In genomic region chr18:25352629-25353005, GRCh38 we compare ENCODE assay signal across 9 cellular contexts. TPM values are rescaled to one million over a fixed set of nuclear protein-coding genes. Genes with fewer than 3 reads are reported as not detected.
DNase-seq lines count a peak whose midpoint lies in the region; ATAC-seq, FAIRE-seq and TF ChIP-seq lines count a peak whose summit lies in the region.
"Had no signal": no experiment of that assay in that cellular context is flagged by ENCODE, and none has a peak within 500 bp of the region (broad histone marks: within the 10 kb centered on the region; RNA-seq: fewer than 3 reads in every experiment).

No MANE protein-coding gene starts in this region.

- H3K4me3 ChIP-seq in DOHH2 (ENCODE audit: low read length) (peak overlapping the region; percentile 35), SJCRH30 (peak overlapping the region; percentile 58), hepatocyte (peak overlapping the region; percentile 4), skeletal muscle cell (ENCODE audit: low read depth, low read length) (peak overlapping the region; percentile 53), small intestine (ENCODE audit: low read depth in 1 of 2, low read length in 2 of 2) (no peak overlapping the region)

- no peaks in the 10 kb centered on the region for H3K9me2 ChIP-seq in DOHH2 (replicated peaks; ENCODE audit: control insufficient read depth, low read length)
- H3K9me2 ChIP-seq in hepatocyte (replicated peaks; ENCODE audit: insufficient read depth) = no peaks in the 10 kb centered on the region

- FAIRE-seq in small intestine (lab: Jason Lieb, UNC) = no peak

- H3K9me3 ChIP-seq in DOHH2 (ENCODE audit: control insufficient read depth, insufficient read depth, low read length) (no peaks in the 10 kb centered on the region), SJCRH30 (replicated peaks) (no peaks in the 10 kb centered on the region), hepatocyte (ENCODE audit: low read depth) (no peaks in the 10 kb centered on the region), small intestine (ENCODE audit: control insufficient read depth, low read depth) (no peaks in the 10 kb centered on the region)

- H3K36me3 ChIP-seq in DOHH2 (ENCODE audit: control insufficient read depth, low read length) = no peaks in the 10 kb centered on the region
- no peaks in the 10 kb centered on the region for H3K36me3 ChIP-seq in SJCRH30
- H3K36me3 ChIP-seq in hepatocyte (replicated peaks; ENCODE audit: insufficient read depth, low read depth) = no peaks in the 10 kb centered on the region
- no peaks in the 10 kb centered on the region for H3K36me3 ChIP-seq in small intestine (ENCODE audit: control insufficient read depth in 2 of 2, insufficient read depth in 2 of 2, low read length in 2 of 2)

- H3K79me2 ChIP-seq in DOHH2 (ENCODE audit: control insufficient read depth, low read length) (no peaks in the 10 kb centered on the region), hepatocyte (peaks cover 11% of the 10 kb centered on the region)

- no peak for TF ChIP-seq CTCF in DOHH2 (IDR thresholded peaks at IDR 0.05; ENCODE audit: low read depth, low read length, poor library complexity, severe bottlenecking)
- TF ChIP-seq CTCF in hepatocyte (IDR thresholded peaks at IDR 0.05; ENCODE audit: poor library complexity) = no peak

- H3K27me3 ChIP-seq in DOHH2 (ENCODE audit: control insufficient read depth, low read length) (peaks cover 42% of the 10 kb centered on the region), SJCRH30 (no peaks in the 10 kb centered on the region), hepatocyte (peaks cover 49% of the 10 kb centered on the region), small intestine (ENCODE audit: control insufficient read depth in 2 of 2, insufficient read depth in 2 of 2, low read length in 2 of 2) (peaks cover 4 to 7% of the 10 kb centered on the region in 2 donors)

- H3F3A ChIP-seq in DOHH2 (ENCODE audit: control insufficient read depth, insufficient read depth) = peaks cover 15% of the 10 kb centered on the region

- no peak overlapping the region for H3K27ac ChIP-seq in DOHH2 (ENCODE audit: low read depth, low read length)
- H3K27ac ChIP-seq in SJCRH30 = peak overlapping the region; percentile 59
- peak overlapping the region; percentile 19 for H3K27ac ChIP-seq in hepatocyte
- no peak overlapping the region for H3K27ac ChIP-seq in small intestine (ENCODE audit: low read depth in 1 of 2, low read length in 1 of 2)

- H3K4me1 ChIP-seq in DOHH2 (ENCODE audit: control insufficient read depth, low read length) (peaks cover 5% of the 10 kb centered on the region), SJCRH30 (no peaks in the 10 kb centered on the region), hepatocyte (ENCODE audit: insufficient read depth) (no peaks in the 10 kb centered on the region), small intestine (ENCODE audit: control insufficient read depth in 2 of 2, insufficient read depth in 1 of 2, low read depth in 1 of 2, low read length in 1 of 2) (peaks cover 0 to 3% of the 10 kb centered on the region in 2 donors)

- H4K20me1 ChIP-seq in DOHH2 (ENCODE audit: control insufficient read depth, insufficient read depth, low read depth, low read length) (no peaks in the 10 kb centered on the region), hepatocyte (ENCODE audit: insufficient read depth, poor library complexity, severe bottlenecking) (no peaks in the 10 kb centered on the region)

- WGBS in hepatocyte (ENCODE audit: low lambda C conversion rate, missing lambda C conversion rate) = 2% methylated on average over 6 of the region's 6 CpGs
- WGBS in small intestine, 3 donors = 0 to 1% (median 1%) methylated on average over 6 of the region's 6 CpGs

- H3K4me2 ChIP-seq in DOHH2 (ENCODE audit: low read length) (peak overlapping the region; percentile 55), hepatocyte (peak overlapping the region; percentile 69)

- ATAC-seq in HG02642 (IDR thresholded peaks at IDR 0.05; ENCODE audit: poor library complexity, unreplicated experiment) (no peak), HG02884 (IDR thresholded peaks at IDR 0.05; ENCODE audit: unreplicated experiment) (no peak)

- no peak for DNase-seq in SJCRH30
- no peak for DNase-seq in hepatocyte (ENCODE audit: low spot score)
- DNase-seq in skeletal muscle cell (ENCODE audit: low read depth) = no peak
- no peak for DNase-seq in NCI-H2029 (lab: John Stamatoyannopoulos, UW)
- no peak for DNase-seq in small intestine

- H2AFZ ChIP-seq in hepatocyte = peak overlapping the region; percentile 27

RNA-seq across cellular contexts. Expression of gene ZNF521, which starts 0.7 kb away (rescaled TPM):
- total RNA-seq in SJCRH30 (2014; rRNA removed; shearing (Covaris generic)) = 17.6 and 20.3 TPM in 2 replicates
- 13.3 and 16.3 TPM in 2 replicates for total RNA-seq in hepatocyte
- polyA plus RNA-seq in hepatocyte = 9.0 and 11.1 TPM in 2 replicates
- polyA plus RNA-seq in small intestine = 1 to 10 TPM in 2 of 3 donors, not detected in 1; 3.5 to 5.5 TPM
- total RNA-seq: activated naive CD8-positive, alpha-beta T cell treated with anti-CD3 and anti-CD28 coated beads, Interleukin-2, amount 10 ng/mL, durations not matched to agents 7 days and 5 days had no signal

Comparison
In these comparisons a context has a peak if more than half of its experiments do, and no peak if none do; other contexts are left out.
1. H3K27ac ChIP-seq: peak in SJCRH30 (single experiment) and hepatocyte (single experiment); none in DOHH2 (single experiment) and small intestine (0 of 2).
2. H3K4me3 ChIP-seq: peak in DOHH2 (single experiment), SJCRH30 (single experiment), hepatocyte (single experiment) and skeletal muscle cell (single experiment); none in small intestine (0 of 2).